In genomic region chr19:15177269-15178116, GRCh38 we compare ENCODE assay signal across 8 cellular contexts. TPM values are rescaled to one million over a fixed set of nuclear protein-coding genes. Genes with fewer than 3 reads are reported as not detected.
DNase-seq lines count a peak whose midpoint lies in the region; ATAC-seq, FAIRE-seq and TF ChIP-seq lines count a peak whose summit lies in the region.

No MANE protein-coding gene starts in this region.

- POLR2A ChIA-PET in naive thymus-derived CD8-positive, alpha-beta T cell (lab: Charles Lee), result interaction anchor here (1.6 kb wide), 1 partner anchor 241 kb away, joined by 10 read pairs; the partner anchor contains the start of gene AKAP8L

- TF ChIP-seq POLR2A in esophagus squamous epithelium (IDR thresholded peaks at IDR 0.05), result no peak

- peak overlapping the region; percentile 99 for H3K4me2 ChIP-seq in OCI-LY3 (ENCODE audit: low read length)

- H2AFZ ChIP-seq in OCI-LY3 (ENCODE audit: low read depth, low read length), result peak overlapping the region; percentile 98

- intact Hi-C loops in esophagus squamous epithelium (cut with DNase I), result loop anchor here (5.0 kb wide), 1 partner anchor 380 kb away; no protein-coding TSS in a partner anchor

- no peak overlapping the region for H3K9ac ChIP-seq in OCI-LY3 (ENCODE audit: low read length)

- H3K4me1 ChIP-seq in OCI-LY3 (ENCODE audit: low read length) (peaks cover 3% of the 10 kb centered on the region; the same call in 1 of the 2 replicates), esophagus squamous epithelium (peaks cover 0 to 17% (median 7%) of the 10 kb centered on the region in 3 donors)

- peak; percentile 96 to 99 for ATAC-seq in naive thymus-derived CD8-positive, alpha-beta T cell
- ATAC-seq in stimulated activated effector memory CD8-positive, alpha-beta T cell treated with anti-CD3 and anti-CD28 coated beads, Interleukin-12 subunit alpha, Interleukin-12 subunit beta, amount 100 ng/mL, for 72 hours, result peak; percentile 91
- no peak for ATAC-seq in HG03378 (IDR thresholded peaks at IDR 0.05; ENCODE audit: unreplicated experiment)

- H3K27ac ChIP-seq in OCI-LY3 (ENCODE audit: low read length), result no peak overlapping the region
- H3K27ac ChIP-seq in esophagus squamous epithelium, result peak overlapping the region in 3 of 4 donors; percentile 28 to 50 (median 30)

- DNase-seq in GM03348 (ENCODE audit: low spot score) (peak; percentile 94), HTR-8/SVneo (ENCODE audit: insufficient read length, low spot score) (peak; percentile 87), activated T-cell treated with anti-CD3 and anti-CD28 coated beads for 48 hours (ENCODE audit: low read depth) (peak; percentile 85), esophagus squamous epithelium (lab: John Stamatoyannopoulos, UW) (no peak)
- peak; percentile 72 to 89 (median 83) for DNase-seq in naive thymus-derived CD8-positive, alpha-beta T cell
- peak; percentile 90 for DNase-seq in stimulated activated effector memory CD8-positive, alpha-beta T cell treated with anti-CD3 and anti-CD28 coated beads, Interleukin-12 subunit alpha, Interleukin-12 subunit beta, amount 100 ng/mL, for 72 hours (ENCODE audit: low spot score in 2 of 2)

- no peaks in the 10 kb centered on the region for H3K36me3 ChIP-seq in OCI-LY3 (replicated peaks; ENCODE audit: low read depth, low read length)
- peaks cover 0 to 97% (median 8%) of the 10 kb centered on the region in 3 donors for H3K36me3 ChIP-seq in esophagus squamous epithelium

- peak overlapping the region in 3 of 10 donors; percentile 68 to 85 (median 81) for H3K27ac Mint-ChIP-seq in naive thymus-derived CD8-positive, alpha-beta T cell
- H3K27ac Mint-ChIP-seq in stimulated activated effector memory CD8-positive, alpha-beta T cell treated with anti-CD3 and anti-CD28 coated beads, Interleukin-12 subunit alpha, Interleukin-12 subunit beta, amount 100 ng/mL, for 72 hours, result no peak overlapping the region

- no peaks in the 10 kb centered on the region for H3K9me3 Mint-ChIP-seq in naive thymus-derived CD8-positive, alpha-beta T cell
- no peaks in the 10 kb centered on the region for H3K9me3 Mint-ChIP-seq in stimulated activated effector memory CD8-positive, alpha-beta T cell treated with anti-CD3 and anti-CD28 coated beads, Interleukin-12 subunit alpha, Interleukin-12 subunit beta, amount 100 ng/mL, for 72 hours

- peak overlapping the region; percentile 74 for H3K4me3 ChIP-seq in OCI-LY3 (ENCODE audit: low read length)
- H3K4me3 ChIP-seq in esophagus squamous epithelium, result peak overlapping the region in 3 of 4 donors; percentile 10 to 59 (median 35)

- H3K79me2 ChIP-seq in OCI-LY3 (ENCODE audit: low read length), result no peaks in the 10 kb centered on the region

- WGBS in esophagus squamous epithelium, 2 donors, result 6 to 8% methylated on average over 17 to 20 of the region's 92 CpGs

- H3K4me3 Mint-ChIP-seq in naive thymus-derived CD8-positive, alpha-beta T cell, result peak overlapping the region; percentile 7 to 72 (median 64)
- H3K4me3 Mint-ChIP-seq in stimulated activated effector memory CD8-positive, alpha-beta T cell treated with anti-CD3 and anti-CD28 coated beads, Interleukin-12 subunit alpha, Interleukin-12 subunit beta, amount 100 ng/mL, for 72 hours, result peak overlapping the region; percentile 36

- peaks cover 4 to 7% (median 5%) of the 10 kb centered on the region in 4 donors for H3K4me1 Mint-ChIP-seq in naive thymus-derived CD8-positive, alpha-beta T cell
- peaks cover 7% of the 10 kb centered on the region for H3K4me1 Mint-ChIP-seq in stimulated activated effector memory CD8-positive, alpha-beta T cell treated with anti-CD3 and anti-CD28 coated beads, Interleukin-12 subunit alpha, Interleukin-12 subunit beta, amount 100 ng/mL, for 72 hours

- H3K27me3 Mint-ChIP-seq in naive thymus-derived CD8-positive, alpha-beta T cell, result peaks cover 0 to 15% (median 9%) of the 10 kb centered on the region in 5 donors

- peak; percentile 99 for FAIRE-seq in HTR-8/SVneo (lab: Jason Lieb, UNC)

- H3K27me3 ChIP-seq in OCI-LY3 (ENCODE audit: low read depth, low read length) (no peaks in the 10 kb centered on the region), esophagus squamous epithelium (peaks cover 0 to 17% (median 0%) of the 10 kb centered on the region in 4 donors)

- no peaks in the 10 kb centered on the region; the same call in 1 of the 2 replicates for H4K20me1 ChIP-seq in OCI-LY3 (ENCODE audit: insufficient read depth, low read length)

- peak; percentile 82 for TF ChIP-seq CTCF in OCI-LY3 (IDR thresholded peaks at IDR 0.05; ENCODE audit: low read depth, low read length)
- peak; percentile 94 to 99 (median 97) for TF ChIP-seq CTCF in esophagus squamous epithelium (IDR thresholded peaks at IDR 0.05)

- no peaks in the 10 kb centered on the region for H3K9me3 ChIP-seq in OCI-LY3 (ENCODE audit: insufficient read depth, low read length)
- H3K9me3 ChIP-seq in esophagus squamous epithelium, result no peaks in the 10 kb centered on the region

- H3K36me3 Mint-ChIP-seq in naive thymus-derived CD8-positive, alpha-beta T cell, result no peaks in the 10 kb centered on the region
- no peaks in the 10 kb centered on the region for H3K36me3 Mint-ChIP-seq in stimulated activated effector memory CD8-positive, alpha-beta T cell treated with anti-CD3 and anti-CD28 coated beads, Interleukin-12 subunit alpha, Interleukin-12 subunit beta, amount 100 ng/mL, for 72 hours

RNA-seq across cellular contexts. Expression of gene NOTCH3, which starts 23.3 kb away (rescaled TPM):
- 100 to 1,000 TPM in 3 of 4 donors, 10 to 100 TPM in 1; 95.6 to 278 (median 122) TPM for total RNA-seq in esophagus squamous epithelium
- total RNA-seq in naive thymus-derived CD8-positive, alpha-beta T cell, result under 1 TPM in 1 of 2 experiments, not detected in 1; 0.05 TPM
- polyA plus RNA-seq in naive thymus-derived CD8-positive, alpha-beta T cell, result not detected

RNA-seq across cellular contexts. Expression of gene EPHX3, which starts 54.8 kb away (rescaled TPM):
- total RNA-seq in esophagus squamous epithelium, result 10 to 100 TPM; 18.7 to 93.0 (median 48.9) TPM
- under 1 TPM in 1 of 2 experiments, not detected in 1; 0.65 TPM for total RNA-seq in naive thymus-derived CD8-positive, alpha-beta T cell
- polyA plus RNA-seq in naive thymus-derived CD8-positive, alpha-beta T cell, result not detected

Comparison
In these comparisons a context has a peak if more than half of its experiments do, and no peak if none do; other contexts are left out.
1. RNA of gene NOTCH3, which starts 23.3 kb away (total RNA-seq): 95.6 to 278 TPM in esophagus squamous epithelium; 0.05 TPM in naive thymus-derived CD8-positive, alpha-beta T cell; every median in the first group is over 10 times any median in the second.
2. RNA of gene EPHX3, which starts 54.8 kb away (total RNA-seq): 18.7 to 93.0 TPM in esophagus squamous epithelium; 0.65 TPM in naive thymus-derived CD8-positive, alpha-beta T cell; every median in the first group is over 10 times any median in the second.